ENCODE assay signal across 1 cellular context in the genomic region with DNA sequence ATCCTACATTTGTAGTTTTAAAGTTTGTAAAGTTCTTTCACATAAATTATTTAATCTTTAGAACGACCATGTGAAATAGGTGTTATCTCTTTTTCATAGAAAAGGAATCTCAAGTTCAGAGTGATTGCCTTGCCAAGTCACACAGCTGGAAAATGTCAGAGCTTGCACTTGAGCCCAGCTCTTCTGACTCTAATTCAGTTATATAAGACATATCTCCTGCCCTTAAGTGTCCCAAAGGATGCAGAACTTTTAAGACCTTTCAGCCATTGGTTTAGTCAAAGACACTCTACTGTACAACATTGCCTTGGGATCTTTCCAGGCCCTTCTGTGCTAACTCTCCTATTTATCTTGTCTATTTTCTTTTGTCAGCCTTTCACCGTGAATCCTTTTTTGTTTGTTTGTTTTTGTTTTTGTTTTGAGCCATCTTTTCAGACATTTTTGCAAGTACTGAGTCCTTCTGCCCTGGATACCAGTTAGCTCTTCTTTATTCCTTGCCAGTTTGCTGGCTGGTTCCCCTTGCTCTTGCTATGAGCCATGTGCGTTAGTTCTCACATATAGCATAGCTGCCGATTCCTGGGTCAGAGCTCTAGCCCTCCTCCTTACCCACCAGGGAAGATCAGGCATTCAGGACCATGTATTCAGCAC.
TF ChIP-seq lines count a peak whose summit lies in the region.

No MANE protein-coding gene starts in this region.

TF ChIP-seq in GM23338, 12 proteins besides CTCF, POLR2A, EP300 and RAD21:
- TF ChIP-seq, protein P1, sequence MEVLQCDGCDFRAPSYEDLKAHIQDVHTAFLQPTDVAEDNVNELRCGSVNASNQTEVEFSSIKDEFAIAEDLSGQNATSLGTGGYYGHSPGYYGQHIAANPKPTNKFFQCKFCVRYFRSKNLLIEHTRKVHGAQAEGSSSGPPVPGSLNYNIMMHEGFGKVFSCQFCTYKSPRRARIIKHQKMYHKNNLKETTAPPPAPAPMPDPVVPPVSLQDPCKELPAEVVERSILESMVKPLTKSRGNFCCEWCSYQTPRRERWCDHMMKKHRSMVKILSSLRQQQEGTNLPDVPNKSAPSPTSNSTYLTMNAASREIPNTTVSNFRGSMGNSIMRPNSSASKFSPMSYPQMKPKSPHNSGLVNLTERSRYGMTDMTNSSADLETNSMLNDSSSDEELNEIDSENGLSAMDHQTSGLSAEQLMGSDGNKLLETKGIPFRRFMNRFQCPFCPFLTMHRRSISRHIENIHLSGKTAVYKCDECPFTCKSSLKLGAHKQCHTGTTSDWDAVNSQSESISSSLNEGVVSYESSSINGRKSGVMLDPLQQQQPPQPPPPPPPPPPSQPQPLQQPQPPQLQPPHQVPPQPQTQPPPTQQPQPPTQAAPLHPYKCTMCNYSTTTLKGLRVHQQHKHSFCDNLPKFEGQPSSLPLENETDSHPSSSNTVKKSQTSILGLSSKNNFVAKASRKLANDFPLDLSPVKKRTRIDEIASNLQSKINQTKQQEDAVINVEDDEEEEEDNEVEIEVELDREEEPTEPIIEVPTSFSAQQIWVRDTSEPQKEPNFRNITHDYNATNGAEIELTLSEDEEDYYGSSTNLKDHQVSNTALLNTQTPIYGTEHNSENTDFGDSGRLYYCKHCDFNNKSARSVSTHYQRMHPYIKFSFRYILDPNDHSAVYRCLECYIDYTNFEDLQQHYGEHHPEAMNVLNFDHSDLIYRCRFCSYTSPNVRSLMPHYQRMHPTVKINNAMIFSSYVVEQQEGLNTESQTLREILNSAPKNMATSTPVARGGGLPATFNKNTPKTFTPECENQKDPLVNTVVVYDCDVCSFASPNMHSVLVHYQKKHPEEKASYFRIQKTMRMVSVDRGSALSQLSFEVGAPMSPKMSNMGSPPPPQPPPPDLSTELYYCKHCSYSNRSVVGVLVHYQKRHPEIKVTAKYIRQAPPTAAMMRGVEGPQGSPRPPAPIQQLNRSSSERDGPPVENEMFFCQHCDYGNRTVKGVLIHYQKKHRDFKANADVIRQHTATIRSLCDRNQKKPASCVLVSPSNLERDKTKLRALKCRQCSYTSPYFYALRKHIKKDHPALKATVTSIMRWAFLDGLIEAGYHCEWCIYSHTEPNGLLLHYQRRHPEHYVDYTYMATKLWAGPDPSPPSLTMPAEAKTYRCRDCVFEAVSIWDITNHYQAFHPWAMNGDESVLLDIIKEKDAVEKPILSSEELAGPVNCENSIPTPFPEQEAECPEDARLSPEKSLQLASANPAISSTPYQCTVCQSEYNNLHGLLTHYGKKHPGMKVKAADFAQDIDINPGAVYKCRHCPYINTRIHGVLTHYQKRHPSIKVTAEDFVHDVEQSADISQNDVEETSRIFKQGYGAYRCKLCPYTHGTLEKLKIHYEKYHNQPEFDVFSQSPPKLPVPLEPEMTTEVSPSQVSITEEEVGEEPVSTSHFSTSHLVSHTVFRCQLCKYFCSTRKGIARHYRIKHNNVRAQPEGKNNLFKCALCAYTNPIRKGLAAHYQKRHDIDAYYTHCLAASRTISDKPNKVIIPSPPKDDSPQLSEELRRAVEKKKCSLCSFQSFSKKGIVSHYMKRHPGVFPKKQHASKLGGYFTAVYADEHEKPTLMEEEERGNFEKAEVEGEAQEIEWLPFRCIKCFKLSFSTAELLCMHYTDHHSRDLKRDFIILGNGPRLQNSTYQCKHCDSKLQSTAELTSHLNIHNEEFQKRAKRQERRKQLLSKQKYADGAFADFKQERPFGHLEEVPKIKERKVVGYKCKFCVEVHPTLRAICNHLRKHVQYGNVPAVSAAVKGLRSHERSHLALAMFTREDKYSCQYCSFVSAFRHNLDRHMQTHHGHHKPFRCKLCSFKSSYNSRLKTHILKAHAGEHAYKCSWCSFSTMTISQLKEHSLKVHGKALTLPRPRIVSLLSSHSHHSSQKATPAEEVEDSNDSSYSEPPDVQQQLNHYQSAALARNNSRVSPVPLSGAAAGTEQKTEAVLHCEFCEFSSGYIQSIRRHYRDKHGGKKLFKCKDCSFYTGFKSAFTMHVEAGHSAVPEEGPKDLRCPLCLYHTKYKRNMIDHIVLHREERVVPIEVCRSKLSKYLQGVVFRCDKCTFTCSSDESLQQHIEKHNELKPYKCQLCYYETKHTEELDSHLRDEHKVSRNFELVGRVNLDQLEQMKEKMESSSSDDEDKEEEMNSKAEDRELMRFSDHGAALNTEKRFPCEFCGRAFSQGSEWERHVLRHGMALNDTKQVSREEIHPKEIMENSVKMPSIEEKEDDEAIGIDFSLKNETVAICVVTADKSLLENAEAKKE (CRISPR knock-in tag; IDR thresholded peaks at IDR 0.05) = no peak
- TF ChIP-seq POLR2AphosphoS5 (IDR thresholded peaks at IDR 0.05; ENCODE audit: low read depth) (no peak), NANOG (IDR thresholded peaks at IDR 0.05; ENCODE audit: borderline replicate concordance) (no peak), ZNF331 (CRISPR knock-in tag; IDR thresholded peaks at IDR 0.05; ENCODE audit: low read depth) (no peak), EZH2 (IDR thresholded peaks at IDR 0.05; ENCODE audit: low read depth, unreplicated experiment) (no peak), ETS1 (IDR thresholded peaks at IDR 0.05) (no peak), ZNF114 (CRISPR knock-in tag; IDR thresholded peaks at IDR 0.05) (no peak), STAT1 (IDR thresholded peaks at IDR 0.05; ENCODE audit: unreplicated experiment) (no peak), EZH2phosphoT487 (IDR thresholded peaks at IDR 0.05; ENCODE audit: unreplicated experiment) (no peak), CREB1 (CRISPR knock-in tag; IDR thresholded peaks at IDR 0.05; ENCODE audit: low read depth) (no peak), JUNB (IDR thresholded peaks at IDR 0.05; ENCODE audit: unreplicated experiment) (no peak)
- TF ChIP-seq, protein P2, sequence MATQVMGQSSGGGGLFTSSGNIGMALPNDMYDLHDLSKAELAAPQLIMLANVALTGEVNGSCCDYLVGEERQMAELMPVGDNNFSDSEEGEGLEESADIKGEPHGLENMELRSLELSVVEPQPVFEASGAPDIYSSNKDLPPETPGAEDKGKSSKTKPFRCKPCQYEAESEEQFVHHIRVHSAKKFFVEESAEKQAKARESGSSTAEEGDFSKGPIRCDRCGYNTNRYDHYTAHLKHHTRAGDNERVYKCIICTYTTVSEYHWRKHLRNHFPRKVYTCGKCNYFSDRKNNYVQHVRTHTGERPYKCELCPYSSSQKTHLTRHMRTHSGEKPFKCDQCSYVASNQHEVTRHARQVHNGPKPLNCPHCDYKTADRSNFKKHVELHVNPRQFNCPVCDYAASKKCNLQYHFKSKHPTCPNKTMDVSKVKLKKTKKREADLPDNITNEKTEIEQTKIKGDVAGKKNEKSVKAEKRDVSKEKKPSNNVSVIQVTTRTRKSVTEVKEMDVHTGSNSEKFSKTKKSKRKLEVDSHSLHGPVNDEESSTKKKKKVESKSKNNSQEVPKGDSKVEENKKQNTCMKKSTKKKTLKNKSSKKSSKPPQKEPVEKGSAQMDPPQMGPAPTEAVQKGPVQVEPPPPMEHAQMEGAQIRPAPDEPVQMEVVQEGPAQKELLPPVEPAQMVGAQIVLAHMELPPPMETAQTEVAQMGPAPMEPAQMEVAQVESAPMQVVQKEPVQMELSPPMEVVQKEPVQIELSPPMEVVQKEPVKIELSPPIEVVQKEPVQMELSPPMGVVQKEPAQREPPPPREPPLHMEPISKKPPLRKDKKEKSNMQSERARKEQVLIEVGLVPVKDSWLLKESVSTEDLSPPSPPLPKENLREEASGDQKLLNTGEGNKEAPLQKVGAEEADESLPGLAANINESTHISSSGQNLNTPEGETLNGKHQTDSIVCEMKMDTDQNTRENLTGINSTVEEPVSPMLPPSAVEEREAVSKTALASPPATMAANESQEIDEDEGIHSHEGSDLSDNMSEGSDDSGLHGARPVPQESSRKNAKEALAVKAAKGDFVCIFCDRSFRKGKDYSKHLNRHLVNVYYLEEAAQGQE (IDR thresholded peaks at IDR 0.05; ENCODE audit: unreplicated experiment) = no peak
TF ChIP-seq in GM23338: peak in this region for 0.
